18 cellular contexts compared by ENCODE assay signal in genomic region chr1:72227667-72228066, GRCh38. TPM values are rescaled to one million over a fixed set of nuclear protein-coding genes. Genes with fewer than 3 reads are reported as not detected.
"Had no signal": no experiment of that assay in that cellular context is flagged by ENCODE, and none has a peak within 500 bp of the region (broad histone marks: within the 10 kb centered on the region; RNA-seq: fewer than 3 reads in every experiment).

No MANE protein-coding gene starts in this region.

- H3K9me3 ChIP-seq: ascending aorta, pancreas, tibial nerve, uterus had no signal

- H3K4me3 ChIP-seq: pancreas, tibial nerve, uterus had no signal

- H3K36me3 ChIP-seq: ascending aorta, pancreas, tibial nerve, uterus had no signal

- H3K27me3 ChIP-seq: ascending aorta, pancreas, tibial nerve, uterus had no signal

- H3K27ac ChIP-seq: pancreas, tibial nerve, uterus had no signal

- DNase-seq: activated CD4-positive, alpha-beta T cell treated with anti-CD3 and anti-CD28 coated beads, Interleukin-2, amount 10 ng/mL, durations not matched to agents 24 days and 14 days; activated CD8-positive, alpha-beta T cell treated with anti-CD3 and anti-CD28 coated beads for 36 hours; activated naive CD4-positive, alpha-beta T cell treated with anti-CD3 and anti-CD28 coated beads, Interleukin-2, amount 10 ng/mL, durations not matched to agents 7 days and 5 days; activated T-cell treated with anti-CD3 and anti-CD28 coated beads, Interleukin-2, amount 50 U/mL, for 24 hours; cerebellar nuclear complex; cortex of kidney; glutamatergic neuron; hippocampal formation; islet precursor cell; naive thymus-derived CD8-positive, alpha-beta T cell; pancreas; stimulated activated naive B cell treated with anti-CD40 and anti-IgM and Interleukin-4, amounts not matched to agents 10 μg/mL and 1 μg/mL and 100 μg/mL, for 72 hours; uterus had no signal

- ATAC-seq: activated CD8-positive, alpha-beta T cell treated with anti-CD3 and anti-CD28 coated beads for 36 hours; left lobe of liver; naive thymus-derived CD8-positive, alpha-beta T cell; pancreas; sciatic nerve; stimulated activated naive B cell treated with anti-CD40 and anti-IgM and Interleukin-4, amounts not matched to agents 10 μg/mL and 1 μg/mL and 100 μg/mL, for 72 hours had no signal

- H3K4me1 ChIP-seq: pancreas, uterus had no signal

RNA-seq across cellular contexts. Expression of gene NEGR1, which starts 54.7 kb away (rescaled TPM):
- total RNA-seq: activated CD4-positive, alpha-beta T cell treated with anti-CD3 and anti-CD28 coated beads, Interleukin-2, amount 10 ng/mL, durations not matched to agents 24 days and 14 days; activated CD8-positive, alpha-beta T cell treated with anti-CD3 and anti-CD28 coated beads for 36 hours; naive thymus-derived CD8-positive, alpha-beta T cell; T-helper 1 cell treated with Interleukin-12 subunit alpha and Interleukin-12 subunit beta and Interleukin-4 antibody, amounts not matched to agents 30 ng/mL and 1 ng/mL, for 36 hours had no signal
- polyA plus RNA-seq: naive thymus-derived CD8-positive, alpha-beta T cell had no signal
